ENCODE assay signal across 1 cellular context in the genomic region with DNA sequence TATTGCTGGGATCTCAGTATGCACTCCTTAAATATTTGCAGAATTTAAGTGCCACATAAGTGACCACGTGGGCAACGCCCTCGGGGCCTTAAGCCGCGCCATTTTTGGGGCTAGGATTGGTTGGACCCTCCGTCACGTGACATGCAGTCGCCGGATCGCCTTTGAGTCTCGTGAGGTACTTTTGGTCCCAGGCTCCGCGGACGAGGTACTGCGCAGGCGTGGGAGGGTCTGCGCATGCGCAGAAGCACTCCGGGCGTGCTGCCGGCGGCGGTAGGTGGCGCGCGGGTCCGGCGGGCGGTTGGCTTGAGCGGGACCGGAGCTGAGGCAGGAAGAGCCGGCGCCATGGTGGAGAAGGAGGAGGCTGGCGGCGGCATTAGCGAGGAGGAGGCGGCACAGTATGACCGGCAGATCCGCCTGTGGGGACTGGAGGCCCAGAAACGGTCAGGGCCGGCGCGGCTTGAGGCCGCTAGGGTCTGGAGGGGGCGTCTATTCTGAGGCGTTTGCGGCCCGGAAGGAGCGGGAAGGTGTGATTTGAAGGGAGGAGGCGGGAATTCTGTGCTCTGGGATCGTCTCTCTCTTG.
TF ChIP-seq lines count a peak whose summit lies in the region.

Gene SAE1, plus strand, starts transcription at position 247 of the 580 bp plus-strand sequence. Its CDS starts 96 bp downstream, at position 343.

TF ChIP-seq in K562, 482 proteins besides CTCF, POLR2A, EP300 and RAD21 (continued from another document and continues in another):
- TF ChIP-seq, protein P1, sequence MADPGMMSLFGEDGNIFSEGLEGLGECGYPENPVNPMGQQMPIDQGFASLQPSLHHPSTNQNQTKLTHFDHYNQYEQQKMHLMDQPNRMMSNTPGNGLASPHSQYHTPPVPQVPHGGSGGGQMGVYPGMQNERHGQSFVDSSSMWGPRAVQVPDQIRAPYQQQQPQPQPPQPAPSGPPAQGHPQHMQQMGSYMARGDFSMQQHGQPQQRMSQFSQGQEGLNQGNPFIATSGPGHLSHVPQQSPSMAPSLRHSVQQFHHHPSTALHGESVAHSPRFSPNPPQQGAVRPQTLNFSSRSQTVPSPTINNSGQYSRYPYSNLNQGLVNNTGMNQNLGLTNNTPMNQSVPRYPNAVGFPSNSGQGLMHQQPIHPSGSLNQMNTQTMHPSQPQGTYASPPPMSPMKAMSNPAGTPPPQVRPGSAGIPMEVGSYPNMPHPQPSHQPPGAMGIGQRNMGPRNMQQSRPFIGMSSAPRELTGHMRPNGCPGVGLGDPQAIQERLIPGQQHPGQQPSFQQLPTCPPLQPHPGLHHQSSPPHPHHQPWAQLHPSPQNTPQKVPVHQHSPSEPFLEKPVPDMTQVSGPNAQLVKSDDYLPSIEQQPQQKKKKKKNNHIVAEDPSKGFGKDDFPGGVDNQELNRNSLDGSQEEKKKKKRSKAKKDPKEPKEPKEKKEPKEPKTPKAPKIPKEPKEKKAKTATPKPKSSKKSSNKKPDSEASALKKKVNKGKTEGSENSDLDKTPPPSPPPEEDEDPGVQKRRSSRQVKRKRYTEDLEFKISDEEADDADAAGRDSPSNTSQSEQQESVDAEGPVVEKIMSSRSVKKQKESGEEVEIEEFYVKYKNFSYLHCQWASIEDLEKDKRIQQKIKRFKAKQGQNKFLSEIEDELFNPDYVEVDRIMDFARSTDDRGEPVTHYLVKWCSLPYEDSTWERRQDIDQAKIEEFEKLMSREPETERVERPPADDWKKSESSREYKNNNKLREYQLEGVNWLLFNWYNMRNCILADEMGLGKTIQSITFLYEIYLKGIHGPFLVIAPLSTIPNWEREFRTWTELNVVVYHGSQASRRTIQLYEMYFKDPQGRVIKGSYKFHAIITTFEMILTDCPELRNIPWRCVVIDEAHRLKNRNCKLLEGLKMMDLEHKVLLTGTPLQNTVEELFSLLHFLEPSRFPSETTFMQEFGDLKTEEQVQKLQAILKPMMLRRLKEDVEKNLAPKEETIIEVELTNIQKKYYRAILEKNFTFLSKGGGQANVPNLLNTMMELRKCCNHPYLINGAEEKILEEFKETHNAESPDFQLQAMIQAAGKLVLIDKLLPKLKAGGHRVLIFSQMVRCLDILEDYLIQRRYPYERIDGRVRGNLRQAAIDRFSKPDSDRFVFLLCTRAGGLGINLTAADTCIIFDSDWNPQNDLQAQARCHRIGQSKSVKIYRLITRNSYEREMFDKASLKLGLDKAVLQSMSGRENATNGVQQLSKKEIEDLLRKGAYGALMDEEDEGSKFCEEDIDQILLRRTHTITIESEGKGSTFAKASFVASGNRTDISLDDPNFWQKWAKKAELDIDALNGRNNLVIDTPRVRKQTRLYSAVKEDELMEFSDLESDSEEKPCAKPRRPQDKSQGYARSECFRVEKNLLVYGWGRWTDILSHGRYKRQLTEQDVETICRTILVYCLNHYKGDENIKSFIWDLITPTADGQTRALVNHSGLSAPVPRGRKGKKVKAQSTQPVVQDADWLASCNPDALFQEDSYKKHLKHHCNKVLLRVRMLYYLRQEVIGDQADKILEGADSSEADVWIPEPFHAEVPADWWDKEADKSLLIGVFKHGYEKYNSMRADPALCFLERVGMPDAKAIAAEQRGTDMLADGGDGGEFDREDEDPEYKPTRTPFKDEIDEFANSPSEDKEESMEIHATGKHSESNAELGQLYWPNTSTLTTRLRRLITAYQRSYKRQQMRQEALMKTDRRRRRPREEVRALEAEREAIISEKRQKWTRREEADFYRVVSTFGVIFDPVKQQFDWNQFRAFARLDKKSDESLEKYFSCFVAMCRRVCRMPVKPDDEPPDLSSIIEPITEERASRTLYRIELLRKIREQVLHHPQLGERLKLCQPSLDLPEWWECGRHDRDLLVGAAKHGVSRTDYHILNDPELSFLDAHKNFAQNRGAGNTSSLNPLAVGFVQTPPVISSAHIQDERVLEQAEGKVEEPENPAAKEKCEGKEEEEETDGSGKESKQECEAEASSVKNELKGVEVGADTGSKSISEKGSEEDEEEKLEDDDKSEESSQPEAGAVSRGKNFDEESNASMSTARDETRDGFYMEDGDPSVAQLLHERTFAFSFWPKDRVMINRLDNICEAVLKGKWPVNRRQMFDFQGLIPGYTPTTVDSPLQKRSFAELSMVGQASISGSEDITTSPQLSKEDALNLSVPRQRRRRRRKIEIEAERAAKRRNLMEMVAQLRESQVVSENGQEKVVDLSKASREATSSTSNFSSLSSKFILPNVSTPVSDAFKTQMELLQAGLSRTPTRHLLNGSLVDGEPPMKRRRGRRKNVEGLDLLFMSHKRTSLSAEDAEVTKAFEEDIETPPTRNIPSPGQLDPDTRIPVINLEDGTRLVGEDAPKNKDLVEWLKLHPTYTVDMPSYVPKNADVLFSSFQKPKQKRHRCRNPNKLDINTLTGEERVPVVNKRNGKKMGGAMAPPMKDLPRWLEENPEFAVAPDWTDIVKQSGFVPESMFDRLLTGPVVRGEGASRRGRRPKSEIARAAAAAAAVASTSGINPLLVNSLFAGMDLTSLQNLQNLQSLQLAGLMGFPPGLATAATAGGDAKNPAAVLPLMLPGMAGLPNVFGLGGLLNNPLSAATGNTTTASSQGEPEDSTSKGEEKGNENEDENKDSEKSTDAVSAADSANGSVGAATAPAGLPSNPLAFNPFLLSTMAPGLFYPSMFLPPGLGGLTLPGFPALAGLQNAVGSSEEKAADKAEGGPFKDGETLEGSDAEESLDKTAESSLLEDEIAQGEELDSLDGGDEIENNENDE (IDR thresholded peaks at IDR 0.05; ENCODE audit: low read depth, low read length) = no peak
- TF ChIP-seq SMC3 (conservative IDR thresholded peaks at IDR 0.05; ENCODE audit: insufficient read depth, low read depth, low read length) (no peak), EGR1 (conservative IDR thresholded peaks at IDR 0.05) (peak; percentile 77), ZNF280A (IDR thresholded peaks at IDR 0.05; ENCODE audit: low read depth, partially characterized antibody) (no peak), KDM1A (IDR thresholded peaks at IDR 0.05) (no peak; a peak in 1 of 4 replicates), ZNF12 (CRISPR knock-in tag; IDR thresholded peaks at IDR 0.05) (peak; percentile 38; the same call in 1 of the 2 replicates), MECOM (CRISPR knock-in tag; IDR thresholded peaks at IDR 0.05) (0 out of 2 replicates have a peak, but pooled peaks have one; percentile 71), SIN3A (IDR thresholded peaks at IDR 0.05; ENCODE audit: borderline replicate concordance in 2 of 2, control insufficient read depth in 1 of 2, low read depth in 2 of 2, low read length in 2 of 2) (peak in 1 of 2 experiments; percentile 68; a peak in 1 of 4 replicates), TEAD4 (IDR thresholded peaks at IDR 0.05; ENCODE audit: low read length) (peak; percentile 40; the same call in 1 of the 2 replicates), TEAD4 (CRISPR knock-in tag; IDR thresholded peaks at IDR 0.05; ENCODE audit: borderline replicate concordance) (no peak), TAL1 (IDR thresholded peaks at IDR 0.05) (no peak), SPI1 (IDR thresholded peaks at IDR 0.05; ENCODE audit: borderline replicate concordance, low read depth, low read length) (no peak), COPS2 (conservative IDR thresholded peaks at IDR 0.05) (no peak), ZKSCAN3 (CRISPR knock-in tag; IDR thresholded peaks at IDR 0.05) (no peak), TFAM (CRISPR knock-in tag; conservative IDR thresholded peaks at IDR 0.05) (no peak), MAX (CRISPR knock-in tag; IDR thresholded peaks at IDR 0.05) (peak; percentile 99), FOXA3 (CRISPR knock-in tag; conservative IDR thresholded peaks at IDR 0.05 in 1 of 2, IDR thresholded peaks at IDR 0.05 in 1 of 2) (no peak), PHB (CRISPR knock-in tag; IDR thresholded peaks at IDR 0.05) (0 out of 2 replicates have a peak, but pooled peaks have one; percentile 32), ZNF75A (CRISPR knock-in tag; IDR thresholded peaks at IDR 0.05) (no peak), SIN3B (IDR thresholded peaks at IDR 0.05; ENCODE audit: low read depth) (no peak), MTA3 (IDR thresholded peaks at IDR 0.05; ENCODE audit: borderline replicate concordance) (peak; percentile 27; the same call in 1 of the 2 replicates), MNT (conservative IDR thresholded peaks at IDR 0.05) (peak; percentile 93), KLF13 (tag; IDR thresholded peaks at IDR 0.05; ENCODE audit: borderline replicate concordance, low read depth) (peak; percentile 65; the same call in 1 of the 2 replicates), TAF9B (IDR thresholded peaks at IDR 0.05; ENCODE audit: partially characterized antibody) (peak; percentile 74), TCF15 (CRISPR knock-in tag; IDR thresholded peaks at IDR 0.05) (peak; percentile 48; the same call in 1 of the 2 replicates), ZNF133 (CRISPR knock-in tag; IDR thresholded peaks at IDR 0.05) (no peak)
- TF ChIP-seq, protein P2, sequence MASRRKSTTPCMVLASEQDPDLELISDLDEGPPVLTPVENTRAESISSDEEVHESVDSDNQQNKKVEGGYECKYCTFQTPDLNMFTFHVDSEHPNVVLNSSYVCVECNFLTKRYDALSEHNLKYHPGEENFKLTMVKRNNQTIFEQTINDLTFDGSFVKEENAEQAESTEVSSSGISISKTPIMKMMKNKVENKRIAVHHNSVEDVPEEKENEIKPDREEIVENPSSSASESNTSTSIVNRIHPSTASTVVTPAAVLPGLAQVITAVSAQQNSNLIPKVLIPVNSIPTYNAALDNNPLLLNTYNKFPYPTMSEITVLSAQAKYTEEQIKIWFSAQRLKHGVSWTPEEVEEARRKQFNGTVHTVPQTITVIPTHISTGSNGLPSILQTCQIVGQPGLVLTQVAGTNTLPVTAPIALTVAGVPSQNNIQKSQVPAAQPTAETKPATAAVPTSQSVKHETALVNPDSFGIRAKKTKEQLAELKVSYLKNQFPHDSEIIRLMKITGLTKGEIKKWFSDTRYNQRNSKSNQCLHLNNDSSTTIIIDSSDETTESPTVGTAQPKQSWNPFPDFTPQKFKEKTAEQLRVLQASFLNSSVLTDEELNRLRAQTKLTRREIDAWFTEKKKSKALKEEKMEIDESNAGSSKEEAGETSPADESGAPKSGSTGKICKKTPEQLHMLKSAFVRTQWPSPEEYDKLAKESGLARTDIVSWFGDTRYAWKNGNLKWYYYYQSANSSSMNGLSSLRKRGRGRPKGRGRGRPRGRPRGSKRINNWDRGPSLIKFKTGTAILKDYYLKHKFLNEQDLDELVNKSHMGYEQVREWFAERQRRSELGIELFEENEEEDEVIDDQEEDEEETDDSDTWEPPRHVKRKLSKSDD (conservative IDR thresholded peaks at IDR 0.05; ENCODE audit: low read length) = peak; percentile 92
- TF ChIP-seq, protein P3, sequence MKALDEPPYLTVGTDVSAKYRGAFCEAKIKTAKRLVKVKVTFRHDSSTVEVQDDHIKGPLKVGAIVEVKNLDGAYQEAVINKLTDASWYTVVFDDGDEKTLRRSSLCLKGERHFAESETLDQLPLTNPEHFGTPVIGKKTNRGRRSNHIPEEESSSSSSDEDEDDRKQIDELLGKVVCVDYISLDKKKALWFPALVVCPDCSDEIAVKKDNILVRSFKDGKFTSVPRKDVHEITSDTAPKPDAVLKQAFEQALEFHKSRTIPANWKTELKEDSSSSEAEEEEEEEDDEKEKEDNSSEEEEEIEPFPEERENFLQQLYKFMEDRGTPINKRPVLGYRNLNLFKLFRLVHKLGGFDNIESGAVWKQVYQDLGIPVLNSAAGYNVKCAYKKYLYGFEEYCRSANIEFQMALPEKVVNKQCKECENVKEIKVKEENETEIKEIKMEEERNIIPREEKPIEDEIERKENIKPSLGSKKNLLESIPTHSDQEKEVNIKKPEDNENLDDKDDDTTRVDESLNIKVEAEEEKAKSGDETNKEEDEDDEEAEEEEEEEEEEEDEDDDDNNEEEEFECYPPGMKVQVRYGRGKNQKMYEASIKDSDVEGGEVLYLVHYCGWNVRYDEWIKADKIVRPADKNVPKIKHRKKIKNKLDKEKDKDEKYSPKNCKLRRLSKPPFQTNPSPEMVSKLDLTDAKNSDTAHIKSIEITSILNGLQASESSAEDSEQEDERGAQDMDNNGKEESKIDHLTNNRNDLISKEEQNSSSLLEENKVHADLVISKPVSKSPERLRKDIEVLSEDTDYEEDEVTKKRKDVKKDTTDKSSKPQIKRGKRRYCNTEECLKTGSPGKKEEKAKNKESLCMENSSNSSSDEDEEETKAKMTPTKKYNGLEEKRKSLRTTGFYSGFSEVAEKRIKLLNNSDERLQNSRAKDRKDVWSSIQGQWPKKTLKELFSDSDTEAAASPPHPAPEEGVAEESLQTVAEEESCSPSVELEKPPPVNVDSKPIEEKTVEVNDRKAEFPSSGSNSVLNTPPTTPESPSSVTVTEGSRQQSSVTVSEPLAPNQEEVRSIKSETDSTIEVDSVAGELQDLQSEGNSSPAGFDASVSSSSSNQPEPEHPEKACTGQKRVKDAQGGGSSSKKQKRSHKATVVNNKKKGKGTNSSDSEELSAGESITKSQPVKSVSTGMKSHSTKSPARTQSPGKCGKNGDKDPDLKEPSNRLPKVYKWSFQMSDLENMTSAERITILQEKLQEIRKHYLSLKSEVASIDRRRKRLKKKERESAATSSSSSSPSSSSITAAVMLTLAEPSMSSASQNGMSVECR (CRISPR knock-in tag; IDR thresholded peaks at IDR 0.05) = no peak
- TF ChIP-seq, protein P4, sequence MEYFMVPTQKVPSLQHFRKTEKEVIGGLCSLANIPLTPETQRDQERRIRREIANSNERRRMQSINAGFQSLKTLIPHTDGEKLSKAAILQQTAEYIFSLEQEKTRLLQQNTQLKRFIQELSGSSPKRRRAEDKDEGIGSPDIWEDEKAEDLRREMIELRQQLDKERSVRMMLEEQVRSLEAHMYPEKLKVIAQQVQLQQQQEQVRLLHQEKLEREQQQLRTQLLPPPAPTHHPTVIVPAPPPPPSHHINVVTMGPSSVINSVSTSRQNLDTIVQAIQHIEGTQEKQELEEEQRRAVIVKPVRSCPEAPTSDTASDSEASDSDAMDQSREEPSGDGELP (CRISPR knock-in tag; IDR thresholded peaks at IDR 0.05; ENCODE audit: borderline replicate concordance) = peak; percentile 77
